Comparison of ENCODE assay signal across 7 cellular contexts in the genomic region with DNA sequence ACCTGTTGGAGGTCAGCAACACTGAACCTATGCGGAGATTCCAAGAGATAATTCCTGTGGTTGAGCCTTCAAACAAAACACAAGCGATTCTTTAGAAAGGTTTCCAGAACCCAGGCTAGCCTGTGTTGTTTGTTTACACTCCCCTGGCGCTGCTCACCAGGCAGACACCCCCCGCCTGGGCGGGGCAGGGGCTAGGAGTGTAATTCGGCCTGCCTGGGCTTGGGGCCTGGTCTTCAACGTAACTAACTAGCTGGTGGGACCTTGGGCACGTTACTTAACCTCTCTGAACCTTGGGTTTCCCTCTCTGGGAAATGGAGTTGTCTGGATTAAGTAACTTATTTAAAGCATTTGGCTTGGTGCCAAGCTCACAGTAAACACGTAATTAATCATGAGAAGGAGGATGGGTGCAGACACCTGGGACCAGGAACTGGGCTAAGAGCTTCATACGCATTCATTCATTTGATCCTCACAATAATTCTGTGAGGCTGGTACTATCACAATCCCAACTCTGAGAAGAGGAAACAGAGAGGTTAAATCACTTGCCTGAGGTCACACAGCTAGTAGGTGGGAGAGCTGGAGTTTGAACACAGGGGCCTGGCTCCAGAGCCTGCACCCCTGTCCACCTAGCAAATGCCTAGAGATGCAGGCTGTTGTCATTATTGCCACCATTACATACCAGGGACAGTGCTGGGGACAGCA. TPM values are rescaled to one million over a fixed set of nuclear protein-coding genes. Genes with fewer than 3 reads are reported as not detected.
DNase-seq lines count a peak whose midpoint lies in the region; FAIRE-seq and TF ChIP-seq lines count a peak whose summit lies in the region.

No MANE protein-coding gene starts in this region.

- no peak overlapping the region for H3K27ac ChIP-seq in osteoblast (ENCODE audit: low read depth, low read length)
- no peak overlapping the region for H3K27ac ChIP-seq in uterus

- no peaks in the 10 kb centered on the region for H3K9me3 ChIP-seq in osteoblast (ENCODE audit: low read depth, low read length)
- H3K9me3 ChIP-seq in uterus = no peaks in the 10 kb centered on the region

- H3K4me1 ChIP-seq in osteoblast (ENCODE audit: insufficient read depth, low read length) = no peaks in the 10 kb centered on the region
- no peaks in the 10 kb centered on the region for H3K4me1 ChIP-seq in uterus

- H2AFZ ChIP-seq in osteoblast (ENCODE audit: low read length) = no peak overlapping the region

- FAIRE-seq in bronchial epithelial cell (lab: Jason Lieb, UNC) = peak; percentile 81

- intact Hi-C loops in uterus (cut with DNase I; ENCODE audit: low total_unique reads) = no loop called here

- peak; percentile 80 for DNase-seq in H7
- DNase-seq in NCI-H2029 treated with DMSO at 0.1 percent for 48 hours (lab: John Stamatoyannopoulos, UW) = peak; percentile 79
- DNase-seq in bronchial epithelial cell (ENCODE audit: low read depth) = peak; percentile 81
- DNase-seq in osteoblast (ENCODE audit: insufficient read length, low spot score, missing footprints) = peak; percentile 78
- no peak for DNase-seq in GM13976 (ENCODE audit: low spot score)
- no peak for DNase-seq in uterus
- no peak for DNase-seq in activated naive CD4-positive, alpha-beta T cell (lab: John Stamatoyannopoulos, UW)

- TF ChIP-seq CTCF in bronchial epithelial cell (IDR thresholded peaks at IDR 0.05; ENCODE audit: insufficient read depth, low read length, severe bottlenecking) (no peak), osteoblast (IDR thresholded peaks at IDR 0.05; ENCODE audit: extremely low read depth, low read depth, low read length) (no peak), GM13976 (IDR thresholded peaks at IDR 0.05; ENCODE audit: borderline replicate concordance, control extremely low read depth, extremely low read depth, insufficient read depth, missing control alignments) (no peak), uterus (IDR thresholded peaks at IDR 0.05) (no peak)

- no peaks in the 10 kb centered on the region for H4K20me1 ChIP-seq in osteoblast (ENCODE audit: insufficient read depth, low read length)

- in situ Hi-C loops in GM13976 (cut with MboI; ENCODE audit: low sequenced_read_pairs, unreplicated experiment) = no loop called here

- no peak for TF ChIP-seq POLR2A in uterus (IDR thresholded peaks at IDR 0.05)

- no peaks in the 10 kb centered on the region for H3K79me2 ChIP-seq in osteoblast (ENCODE audit: insufficient read depth, low read length)

- H3K4me3 ChIP-seq in H7 (ENCODE audit: insufficient read depth, low read depth, low read length) = no peak overlapping the region
- H3K4me3 ChIP-seq in bronchial epithelial cell (ENCODE audit: low read depth, low read length) = no peak overlapping the region
- H3K4me3 ChIP-seq in osteoblast (ENCODE audit: insufficient read depth, low read length) = no peak overlapping the region
- H3K4me3 ChIP-seq in uterus = no peak overlapping the region

- no peak overlapping the region for H3K4me2 ChIP-seq in osteoblast (ENCODE audit: insufficient read depth, low read length)

- H3K36me3 ChIP-seq in H7 (replicated peaks; ENCODE audit: control insufficient read depth, insufficient read depth, low read length) (no peaks in the 10 kb centered on the region), bronchial epithelial cell (ENCODE audit: control insufficient read depth, insufficient read depth, low read length) (peaks cover 15% of the 10 kb centered on the region), osteoblast (ENCODE audit: insufficient read depth, low read length) (peaks cover 4% of the 10 kb centered on the region), uterus (no peaks in the 10 kb centered on the region)

- H3K27me3 ChIP-seq in H7 (ENCODE audit: control insufficient read depth, insufficient read depth, low read length) (no peaks in the 10 kb centered on the region; the same call in 1 of the 2 replicates), bronchial epithelial cell (ENCODE audit: control insufficient read depth, insufficient read depth, low read length) (no peaks in the 10 kb centered on the region), osteoblast (ENCODE audit: insufficient read depth, low read length) (no peaks in the 10 kb centered on the region), uterus (no peaks in the 10 kb centered on the region)

RNA-seq across cellular contexts. Expression of a gene that starts 7.6 kb away (rescaled TPM):
- 4.5 and 5.4 TPM in 2 replicates for total RNA-seq in H7 (2014; rRNA removed; shearing (Covaris generic))
- total RNA-seq in bronchial epithelial cell = 27.1 and 38.3 TPM in 2 replicates
- total RNA-seq in osteoblast = 2.9 and 6.2 TPM in 2 replicates
- total RNA-seq in uterus = 10 to 100 TPM in 3 of 4 donors, 1 to 10 TPM in 1; 9.4 to 36.6 (median 16.0) TPM

RNA-seq across cellular contexts. Expression of a gene that starts 50.2 kb away (rescaled TPM):
- total RNA-seq in H7 (2014; rRNA removed; shearing (Covaris generic)) = 5.0 and 5.8 TPM in 2 replicates
- total RNA-seq in bronchial epithelial cell (38.7 and 45.2 TPM in 2 replicates), osteoblast (30.8 and 38.0 TPM in 2 replicates), uterus (100 to 1,000 TPM in 1 of 4 donors, 10 to 100 TPM in 2, 1 to 10 TPM in 1; 6.9 to 107 (median 33.0) TPM)

Comparison
In these comparisons a context has a peak if more than half of its experiments do, and no peak if none do; other contexts are left out.
1. DNase-seq: peak in H7 (single experiment), NCI-H2029 treated with DMSO at 0.1 percent for 48 hours (single experiment), bronchial epithelial cell (single experiment) and osteoblast (single experiment); none in GM13976 (single experiment), uterus (0 of 2) and activated naive CD4-positive, alpha-beta T cell (0 of 4).